ENCODE assay signal across 8 cellular contexts in the genomic region with DNA sequence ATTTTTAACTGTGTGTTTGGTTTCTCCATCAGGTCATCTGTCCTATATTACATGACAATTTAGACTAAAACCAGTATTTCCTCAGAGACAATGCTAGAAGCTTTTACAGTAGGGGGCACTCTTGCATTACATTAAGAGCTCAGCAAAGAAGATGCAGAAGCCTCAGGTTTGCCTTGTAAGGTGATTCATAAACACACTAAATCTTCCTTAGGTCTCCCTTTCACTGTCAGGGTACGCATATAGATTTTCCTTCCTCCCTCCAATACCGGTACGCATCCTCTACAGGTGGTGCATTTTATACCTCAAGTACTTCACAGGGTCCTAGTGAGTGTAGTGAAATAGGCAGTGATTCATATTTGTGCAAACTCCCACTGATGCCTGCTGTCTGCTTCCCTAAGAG. TPM values are rescaled to one million over a fixed set of nuclear protein-coding genes. Genes with fewer than 3 reads are reported as not detected.
A peak's percentile ranks its signal among the peaks of the same experiment; 100 is the strongest.
DNase-seq lines count a peak whose midpoint lies in the region; ATAC-seq and TF ChIP-seq lines count a peak whose summit lies in the region.

No MANE protein-coding gene starts in this region.

- no peak overlapping the region for H3K4me3 ChIP-seq in AG04449 (ENCODE audit: low read depth, low read length)

- ATAC-seq in HG02840 (IDR thresholded peaks at IDR 0.05; ENCODE audit: low FRiP score, unreplicated experiment): peak; percentile 36

- peak; percentile 14 for TF ChIP-seq CTCF in AG04449 (IDR thresholded peaks at IDR 0.05; ENCODE audit: insufficient read depth, low read length, missing control alignments)
- peak; percentile 68 for TF ChIP-seq CTCF in GM10266 (IDR thresholded peaks at IDR 0.05; ENCODE audit: control insufficient read depth, insufficient read depth, low read depth, missing control alignments)

- DNase-seq in AG04449 (ENCODE audit: low read depth, low spot score) (no peak), GM10266 (ENCODE audit: extremely low spot score) (peak; percentile 43), NCI-H1436 treated with DMSO at 0.1 percent for 48 hours (lab: John Stamatoyannopoulos, UW) (peak; percentile 58), SW480 (ENCODE audit: low spot score) (peak; percentile 70), fibroblast of peridontal ligament (ENCODE audit: extremely low read depth) (peak; percentile 79), pulmonary artery endothelial cell (ENCODE audit: low read depth, low spot score) (peak; percentile 3), amygdala (lab: John Stamatoyannopoulos, UW) (no peak)

- CTCF ChIA-PET in AG04449 (lab: Yijun Ruan, JAX): interaction anchor here (1.2 to 4.1 kb wide), 6 partner anchors 9 to 315 kb away, joined by 3 to 19 read pairs (median 8); a partner anchor contains a TSS

- POLR2A ChIA-PET in AG04449 (lab: Yijun Ruan, JAX): no interaction called here

RNA-seq across cellular contexts. Expression of a gene that starts 46.5 kb away (rescaled TPM):
- not detected in 2 replicates for total RNA-seq in pulmonary artery endothelial cell

Comparison
In these comparisons a context has a peak if more than half of its experiments do, and no peak if none do; other contexts are left out.
1. DNase-seq: peak in GM10266 (single experiment), NCI-H1436 treated with DMSO at 0.1 percent for 48 hours (single experiment), SW480 (single experiment), fibroblast of peridontal ligament (single experiment) and pulmonary artery endothelial cell (single experiment); none in AG04449 (single experiment) and amygdala (0 of 56).